ENCODE assay signal across 21 cellular contexts in the genomic region with DNA sequence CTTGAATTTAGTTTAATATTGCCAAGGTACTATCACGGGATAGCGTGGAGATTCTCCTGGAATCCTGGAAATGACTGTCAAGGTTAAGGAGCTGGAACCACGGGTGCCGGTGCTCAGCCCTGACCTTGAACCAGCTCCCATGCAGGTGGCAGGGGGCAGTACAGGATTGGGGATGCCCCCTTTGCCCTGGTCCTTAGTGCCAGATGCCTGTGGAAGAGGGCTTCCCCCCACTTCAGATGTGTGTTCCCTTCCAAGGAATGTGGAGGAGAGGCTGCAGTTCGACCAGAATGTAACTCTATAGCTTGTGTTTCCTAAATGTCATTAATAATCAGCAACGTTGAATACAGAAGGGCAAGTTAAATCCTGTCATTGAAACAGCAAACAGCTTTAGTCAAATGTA.
DNase-seq lines count a peak whose midpoint lies in the region; ATAC-seq, FAIRE-seq and TF ChIP-seq lines count a peak whose summit lies in the region.
"Had no signal": no experiment of that assay in that cellular context is flagged by ENCODE, and none has a peak within 500 bp of the region (broad histone marks: within the 10 kb centered on the region; RNA-seq: fewer than 3 reads in every experiment).

No MANE protein-coding gene starts in this region.

- no peak overlapping the region for H2AFZ ChIP-seq in GM23338
- H2AFZ ChIP-seq: parathyroid adenoma had no signal

- H3K27ac Mint-ChIP-seq in GM23338: no peak overlapping the region
- H3K27ac Mint-ChIP-seq: CD4-positive, CD25-positive, alpha-beta regulatory T cell; HFFc6; T-cell had no signal

- no peaks in the 10 kb centered on the region for H3K9me3 Mint-ChIP-seq in GM23338
- H3K9me3 Mint-ChIP-seq: T-cell had no signal

- H4K20me1 ChIP-seq in GM23338 (replicated peaks; ENCODE audit: insufficient read depth): no peaks in the 10 kb centered on the region

- H3K4me1 Mint-ChIP-seq in GM23338: peaks cover 8% of the 10 kb centered on the region
- H3K4me1 Mint-ChIP-seq: CD4-positive, CD25-positive, alpha-beta regulatory T cell; T-cell had no signal

- H3K4me3 ChIP-seq in GM23338: no peak overlapping the region
- H3K4me3 ChIP-seq: cardiac muscle cell, spleen had no signal

- peaks cover 4% of the 10 kb centered on the region for H3K27me3 Mint-ChIP-seq in GM23338 (ENCODE audit: insufficient read depth, low read depth, poor library complexity)
- H3K27me3 Mint-ChIP-seq: CD4-positive, CD25-positive, alpha-beta regulatory T cell had no signal

- no peaks in the 10 kb centered on the region for H3K27me3 ChIP-seq in GM23338 (ENCODE audit: insufficient read depth)
- H3K27me3 ChIP-seq: cardiac muscle cell had no signal

- H3K4me2 ChIP-seq in GM23338: no peak overlapping the region

- DNase-seq in NCI-H82 (lab: John Stamatoyannopoulos, UW) (peak; percentile 47), NCI-H82 treated with DMSO at 0.1 percent for 48 hours (lab: John Stamatoyannopoulos, UW; ENCODE audit: unreplicated experiment) (no peak), GM23338 (ENCODE audit: low spot score) (peak; percentile 26), RPMI7951 (ENCODE audit: low read depth) (peak; percentile 26), left kidney (ENCODE audit: low read depth, low spot score) (peak; percentile 76), ureter (ENCODE audit: low spot score) (no peak), GM12891 (ENCODE audit: insufficient read length, low spot score) (no peak)
- DNase-seq: activated T-cell treated with anti-CD3 and anti-CD28 coated beads, Interleukin-2, amount 50 U/mL, for 1 hour; CD4-positive, CD25-positive, alpha-beta regulatory T cell; effector memory CD4-positive, alpha-beta T cell; HFFc6; left colon; NCI-H1092 treated with DMSO at 0.1 percent for 48 hours; NCI-H446 treated with DMSO at 0.1 percent for 48 hours; spleen; stimulated activated naive CD8-positive, alpha-beta T cell treated with anti-CD3 and anti-CD28 coated beads, Interleukin-15, Interleukin-2, amounts not matched to agents 100 U/mL and 50 U/mL, for 24 hours had no signal

- ATAC-seq in GM23338: peak; percentile 78
- no peak for ATAC-seq in GM18907 (IDR thresholded peaks at IDR 0.05; ENCODE audit: unreplicated experiment)
- ATAC-seq: activated CD4-positive, CD25-positive, alpha-beta regulatory T cell treated with anti-CD3 and anti-CD28 coated beads, Interleukin-2, amount 50 U/mL, for 24 hours; left colon; stimulated activated naive CD8-positive, alpha-beta T cell treated with anti-CD3 and anti-CD28 coated beads, Interleukin-15, Interleukin-2, amounts not matched to agents 100 U/mL and 50 U/mL, for 24 hours had no signal

- no peaks in the 10 kb centered on the region for H3K79me2 ChIP-seq in GM23338 (replicated peaks; ENCODE audit: insufficient read depth)
- H3K79me2 ChIP-seq: parathyroid adenoma had no signal

- peak; percentile 23 to 58; a peak in 3 of 4 replicates for TF ChIP-seq CTCF in GM23338 (conservative IDR thresholded peaks at IDR 0.05; ENCODE audit: low read depth in 2 of 2)

- no peaks in the 10 kb centered on the region for H3K36me3 Mint-ChIP-seq in GM23338 (ENCODE audit: low read depth)
- H3K36me3 Mint-ChIP-seq: CD4-positive, CD25-positive, alpha-beta regulatory T cell; T-cell had no signal

- no peak for FAIRE-seq in GM12891 (lab: Jason Lieb, UNC)

- no peaks in the 10 kb centered on the region for H3K36me3 ChIP-seq in GM23338 (ENCODE audit: insufficient read depth)
- H3K36me3 ChIP-seq: cardiac muscle cell, spleen had no signal

- peaks cover 8% of the 10 kb centered on the region; the same call in 1 of the 2 replicates for H3K4me1 ChIP-seq in GM23338 (ENCODE audit: insufficient read depth)
- H3K4me1 ChIP-seq: parathyroid adenoma, spleen had no signal

- TF ChIP-seq POLR2A in GM12891 (IDR thresholded peaks at IDR 0.05; ENCODE audit: low read depth, low read length): no peak

- H3K27ac ChIP-seq in GM23338 (ENCODE audit: low read depth): no peak overlapping the region
- H3K27ac ChIP-seq: cardiac muscle cell, parathyroid adenoma, spleen had no signal

- no peak overlapping the region for H3K4me3 Mint-ChIP-seq in GM23338
- H3K4me3 Mint-ChIP-seq: CD4-positive, CD25-positive, alpha-beta regulatory T cell; T-cell had no signal

- no peaks in the 10 kb centered on the region for H3F3A ChIP-seq in GM23338 (replicated peaks; ENCODE audit: low read depth)

- no peaks in the 10 kb centered on the region for H3K9me2 ChIP-seq in GM23338 (ENCODE audit: insufficient read depth)

TF ChIP-seq in GM23338, 12 proteins besides CTCF, POLR2A, EP300 and RAD21 (continues in another document):
- TF ChIP-seq POLR2AphosphoS5 (IDR thresholded peaks at IDR 0.05; ENCODE audit: low read depth): no peak
- no peak for TF ChIP-seq EZH2 (IDR thresholded peaks at IDR 0.05; ENCODE audit: low read depth, unreplicated experiment)
- TF ChIP-seq ZNF331 (CRISPR knock-in tag; IDR thresholded peaks at IDR 0.05; ENCODE audit: low read depth): no peak
- TF ChIP-seq, protein P1, sequence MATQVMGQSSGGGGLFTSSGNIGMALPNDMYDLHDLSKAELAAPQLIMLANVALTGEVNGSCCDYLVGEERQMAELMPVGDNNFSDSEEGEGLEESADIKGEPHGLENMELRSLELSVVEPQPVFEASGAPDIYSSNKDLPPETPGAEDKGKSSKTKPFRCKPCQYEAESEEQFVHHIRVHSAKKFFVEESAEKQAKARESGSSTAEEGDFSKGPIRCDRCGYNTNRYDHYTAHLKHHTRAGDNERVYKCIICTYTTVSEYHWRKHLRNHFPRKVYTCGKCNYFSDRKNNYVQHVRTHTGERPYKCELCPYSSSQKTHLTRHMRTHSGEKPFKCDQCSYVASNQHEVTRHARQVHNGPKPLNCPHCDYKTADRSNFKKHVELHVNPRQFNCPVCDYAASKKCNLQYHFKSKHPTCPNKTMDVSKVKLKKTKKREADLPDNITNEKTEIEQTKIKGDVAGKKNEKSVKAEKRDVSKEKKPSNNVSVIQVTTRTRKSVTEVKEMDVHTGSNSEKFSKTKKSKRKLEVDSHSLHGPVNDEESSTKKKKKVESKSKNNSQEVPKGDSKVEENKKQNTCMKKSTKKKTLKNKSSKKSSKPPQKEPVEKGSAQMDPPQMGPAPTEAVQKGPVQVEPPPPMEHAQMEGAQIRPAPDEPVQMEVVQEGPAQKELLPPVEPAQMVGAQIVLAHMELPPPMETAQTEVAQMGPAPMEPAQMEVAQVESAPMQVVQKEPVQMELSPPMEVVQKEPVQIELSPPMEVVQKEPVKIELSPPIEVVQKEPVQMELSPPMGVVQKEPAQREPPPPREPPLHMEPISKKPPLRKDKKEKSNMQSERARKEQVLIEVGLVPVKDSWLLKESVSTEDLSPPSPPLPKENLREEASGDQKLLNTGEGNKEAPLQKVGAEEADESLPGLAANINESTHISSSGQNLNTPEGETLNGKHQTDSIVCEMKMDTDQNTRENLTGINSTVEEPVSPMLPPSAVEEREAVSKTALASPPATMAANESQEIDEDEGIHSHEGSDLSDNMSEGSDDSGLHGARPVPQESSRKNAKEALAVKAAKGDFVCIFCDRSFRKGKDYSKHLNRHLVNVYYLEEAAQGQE (IDR thresholded peaks at IDR 0.05; ENCODE audit: unreplicated experiment): no peak
- TF ChIP-seq JUNB (IDR thresholded peaks at IDR 0.05; ENCODE audit: unreplicated experiment): no peak
- no peak for TF ChIP-seq ZNF114 (CRISPR knock-in tag; IDR thresholded peaks at IDR 0.05)
- TF ChIP-seq STAT1 (IDR thresholded peaks at IDR 0.05; ENCODE audit: unreplicated experiment): no peak
- no peak for TF ChIP-seq NANOG (IDR thresholded peaks at IDR 0.05; ENCODE audit: borderline replicate concordance)
- no peak for TF ChIP-seq CREB1 (CRISPR knock-in tag; IDR thresholded peaks at IDR 0.05; ENCODE audit: low read depth)
- TF ChIP-seq EZH2phosphoT487 (IDR thresholded peaks at IDR 0.05; ENCODE audit: unreplicated experiment): no peak

TF ChIP-seq in GM12891, 5 proteins besides CTCF, POLR2A, EP300 and RAD21:
- TF ChIP-seq PAX5 (IDR thresholded peaks at IDR 0.05; ENCODE audit: insufficient read depth, low read length, severe bottlenecking) (no peak), SPI1 (IDR thresholded peaks at IDR 0.05; ENCODE audit: low read depth, low read length) (no peak), POU2F2 (IDR thresholded peaks at IDR 0.05; ENCODE audit: low read depth, low read length) (no peak), POLR2AphosphoS5 (IDR thresholded peaks at IDR 0.05; ENCODE audit: low read depth, low read length) (no peak)

Comparison
In these comparisons a context has a peak if more than half of its experiments do, and no peak if none do; other contexts are left out.
1. DNase-seq: peak in NCI-H82 (single experiment), GM23338 (single experiment), RPMI7951 (single experiment) and left kidney (single experiment); none in NCI-H82 treated with DMSO at 0.1 percent for 48 hours (single experiment), ureter (single experiment) and GM12891 (single experiment).